ENCODE assay signal across 9 cellular contexts in genomic region chr15:45140851-45141250, GRCh38. TPM values are rescaled to one million over a fixed set of nuclear protein-coding genes. Genes with fewer than 3 reads are reported as not detected.
"Had no signal": no experiment of that assay in that cellular context is flagged by ENCODE, and none has a peak within 500 bp of the region (broad histone marks: within the 10 kb centered on the region; RNA-seq: fewer than 3 reads in every experiment).

No MANE protein-coding gene starts in this region.

- ATAC-seq: GM23338, HCT116, K562 had no signal

- DNase-seq: HFFc6, IMR-90, KG1 had no signal

- H3K36me3 ChIP-seq: HAP-1 had no signal

- H3K9me3 ChIP-seq: HAP-1 had no signal

- H3K4me3 ChIP-seq: GM23338, HAP-1, K562 had no signal

RNA-seq across cellular contexts. Expression of gene DUOX1, which starts 11.1 kb away (rescaled TPM):
- total RNA-seq: IMR-90 had no signal
- polyA plus RNA-seq: IMR-90 had no signal

RNA-seq across cellular contexts. Expression of gene DUOXA1, which starts 11.2 kb away (rescaled TPM):
- total RNA-seq: GM23338, H1, IMR-90 had no signal
- polyA plus RNA-seq: GM23338 had no signal

RNA-seq across cellular contexts. Expression of gene DUOXA2, which starts 26.7 kb away (rescaled TPM):
- total RNA-seq: GM23338, H1, HFFc6, HT-29, IMR-90, K562 had no signal
- polyA plus RNA-seq: GM23338, IMR-90, K562 had no signal

RNA-seq across cellular contexts. Expression of gene DUOX2, which starts 26.9 kb away (rescaled TPM):
- total RNA-seq: GM23338, H1, HFFc6, IMR-90 had no signal
- polyA plus RNA-seq: GM23338, IMR-90 had no signal
